30 cellular contexts compared by ENCODE assay signal in genomic region chr3:8618950-8619349, GRCh38. TPM values are rescaled to one million over a fixed set of nuclear protein-coding genes. Genes with fewer than 3 reads are reported as not detected.
"Had no signal": no experiment of that assay in that cellular context is flagged by ENCODE, and none has a peak within 500 bp of the region (broad histone marks: within the 10 kb centered on the region; RNA-seq: fewer than 3 reads in every experiment).

No MANE protein-coding gene starts in this region.

- H3K4me3 ChIP-seq: esophagus muscularis mucosa, left ventricle myocardium inferior, lung, mucosa of descending colon, sigmoid colon, tibial nerve had no signal

- ATAC-seq: activated CD4-positive, CD25-positive, alpha-beta regulatory T cell treated with anti-CD3 and anti-CD28 coated beads, Interleukin-2, amount 50 U/mL, for 24 hours; effector memory CD8-positive, alpha-beta T cell; mucosa of descending colon; stimulated activated naive B cell treated with anti-CD40 and anti-IgM and Interleukin-4, amounts not matched to agents 10 μg/mL and 1 μg/mL and 100 μg/mL, for 72 hours had no signal

- H3K36me3 Mint-ChIP-seq: natural killer cell treated with Interleukin-12 subunit alpha and Interleukin-12 subunit beta and Interleukin-15 and Interleukin-18, amount 100 ng/mL, for 72 hours had no signal

- H3K27ac ChIP-seq: brain microvascular endothelial cell, esophagus muscularis mucosa, left ventricle myocardium inferior, sigmoid colon, tibial nerve, WERI-Rb-1 had no signal

- H3K27ac Mint-ChIP-seq: activated T-helper 1 cell treated with anti-CD3 and anti-CD28 coated beads, Interleukin-12 subunit alpha, Interleukin-12 subunit beta, Interleukin-2, Interleukin-4 antibody, amounts not matched to agents 30 ng/mL and 10 ng/mL and 1 ng/mL, durations not matched to agents 14 hours and 24 hours and 36 hours; effector memory CD8-positive, alpha-beta T cell; natural killer cell treated with Interleukin-12 subunit alpha and Interleukin-12 subunit beta and Interleukin-15 and Interleukin-18, amount 100 ng/mL, for 72 hours; stimulated activated naive B cell treated with anti-CD40 and anti-IgM and Interleukin-4, amounts not matched to agents 10 μg/mL and 1 μg/mL and 100 μg/mL, for 72 hours; T-helper 1 cell treated with Interleukin-12 subunit alpha and Interleukin-12 subunit beta and Interleukin-4 antibody, amounts not matched to agents 30 μg/mL and 1 μg/mL, for 36 hours had no signal

- DNase-seq: activated CD4-positive, alpha-beta T cell treated with anti-CD3 and anti-CD28 coated beads for 48 hours; activated CD4-positive, alpha-beta T cell treated with anti-CD3 and anti-CD28 coated beads, Interleukin-2, amount 50 U/mL, for 48 hours; activated CD8-positive, alpha-beta memory T cell treated with anti-CD3 and anti-CD28 coated beads for 24 hours; activated gamma-delta T cell treated with Interleukin-2 at 50 U/mL for 16 hours; activated naive CD4-positive, alpha-beta T cell treated with anti-CD3 and anti-CD28 coated beads, Interleukin-2, amount 50 U/mL, for 16 hours; caudate nucleus; cortex of kidney; effector memory CD8-positive, alpha-beta T cell; foreskin melanocyte; islet precursor cell; left ventricle myocardium inferior; mucosa of descending colon; posterior cingulate gyrus; small intestine; stimulated activated CD4-positive, alpha-beta T cell treated with anti-CD3 and anti-CD28 coated beads, Interleukin-15, amount 100 ng/mL, for 24 hours; stimulated activated CD4-positive, alpha-beta T cell treated with anti-CD3 and anti-CD28 coated beads, Interleukin-2, amount 100 ng/mL, for 24 hours; stimulated activated naive B cell treated with anti-CD40 and anti-IgM and Interleukin-4, amounts not matched to agents 10 μg/mL and 1 μg/mL and 100 μg/mL, for 72 hours; T1000; WERI-Rb-1 had no signal

- H3K9me3 ChIP-seq: mucosa of descending colon had no signal

- H3K9me3 Mint-ChIP-seq: activated T-helper 1 cell treated with anti-CD3 and anti-CD28 coated beads, Interleukin-12 subunit alpha, Interleukin-12 subunit beta, Interleukin-2, Interleukin-4 antibody, amounts not matched to agents 30 ng/mL and 10 ng/mL and 1 ng/mL, durations not matched to agents 14 hours and 24 hours and 36 hours; natural killer cell treated with Interleukin-12 subunit alpha and Interleukin-12 subunit beta and Interleukin-15 and Interleukin-18, amount 100 ng/mL, for 72 hours; T-helper 1 cell treated with Interleukin-12 subunit alpha and Interleukin-12 subunit beta and Interleukin-4 antibody, amounts not matched to agents 30 μg/mL and 1 μg/mL, for 36 hours had no signal

- H3K27me3 ChIP-seq: brain microvascular endothelial cell, sigmoid colon, tibial nerve had no signal

- H3K36me3 ChIP-seq: brain microvascular endothelial cell, esophagus muscularis mucosa, left ventricle myocardium inferior, sigmoid colon, tibial nerve, WERI-Rb-1 had no signal

- H3K4me3 Mint-ChIP-seq: activated T-helper 1 cell treated with anti-CD3 and anti-CD28 coated beads, Interleukin-12 subunit alpha, Interleukin-12 subunit beta, Interleukin-2, Interleukin-4 antibody, amounts not matched to agents 30 ng/mL and 10 ng/mL and 1 ng/mL, durations not matched to agents 14 hours and 24 hours and 36 hours; effector memory CD8-positive, alpha-beta T cell; natural killer cell treated with Interleukin-12 subunit alpha and Interleukin-12 subunit beta and Interleukin-15 and Interleukin-18, amount 100 ng/mL, for 72 hours; stimulated activated naive B cell treated with anti-CD40 and anti-IgM and Interleukin-4, amounts not matched to agents 10 μg/mL and 1 μg/mL and 100 μg/mL, for 72 hours; T-helper 1 cell treated with Interleukin-12 subunit alpha and Interleukin-12 subunit beta and Interleukin-4 antibody, amounts not matched to agents 30 μg/mL and 1 μg/mL, for 36 hours had no signal

- FAIRE-seq: astrocyte, small intestine had no signal

RNA-seq across cellular contexts. Expression of gene SSUH2, which starts 25.6 kb away (rescaled TPM):
- total RNA-seq: activated T-helper 1 cell treated with anti-CD3 and anti-CD28 coated beads, Interleukin-12 subunit alpha, Interleukin-12 subunit beta, Interleukin-2, Interleukin-4 antibody, amounts not matched to agents 30 ng/mL and 10 ng/mL and 1 ng/mL, durations not matched to agents 14 hours and 24 hours and 36 hours; astrocyte; chondrocyte; natural killer cell treated with Interleukin-12 subunit alpha and Interleukin-12 subunit beta and Interleukin-15 and Interleukin-18, amount 100 ng/mL, for 72 hours had no signal
